Comparison of ENCODE assay signal across 29 cellular contexts in genomic region chr12:668092-668481, GRCh38. TPM values are rescaled to one million over a fixed set of nuclear protein-coding genes. Genes with fewer than 3 reads are reported as not detected.
DNase-seq lines count a peak whose midpoint lies in the region; ATAC-seq, FAIRE-seq and TF ChIP-seq lines count a peak whose summit lies in the region.
"Had no signal": no experiment of that assay in that cellular context is flagged by ENCODE, and none has a peak within 500 bp of the region (broad histone marks: within the 10 kb centered on the region; RNA-seq: fewer than 3 reads in every experiment).

No MANE protein-coding gene starts in this region.

- intact Hi-C loops in activated CD4-positive, alpha-beta T cell treated with anti-CD3 and anti-CD28 coated beads, Interleukin-2, amount 10 ng/mL, durations not matched to agents 24 days and 14 days (cut with micrococcal nuclease), result loop anchor here (10.0 kb wide), 1 partner anchor 53 kb away; no protein-coding TSS in a partner anchor

- peaks cover 2% of the 10 kb centered on the region for H3K4me1 ChIP-seq in mesendoderm (ENCODE audit: control insufficient read depth, low read depth, low read length)
- H3K4me1 ChIP-seq: uterus had no signal

- no peak overlapping the region for H3K18ac ChIP-seq in mesendoderm (ENCODE audit: low read length)

- no peak overlapping the region for H2AK5ac ChIP-seq in mesendoderm (ENCODE audit: low read length)

- H3K4me1 Mint-ChIP-seq in activated CD4-positive, alpha-beta T cell treated with anti-CD3 and anti-CD28 coated beads, Interleukin-2, amount 10 ng/mL, durations not matched to agents 24 days and 14 days, result peaks cover 71% of the 10 kb centered on the region
- peaks cover 69% of the 10 kb centered on the region for H3K4me1 Mint-ChIP-seq in activated CD4-positive, alpha-beta T cell treated with anti-CD3 and anti-CD28 coated beads, Interleukin-2, amount 10 ng/mL, durations not matched to agents 7 days and 5 days
- peaks cover 23% of the 10 kb centered on the region for H3K4me1 Mint-ChIP-seq in WTC11

- no peak for DNase-seq in activated CD4-positive, alpha-beta T cell treated with anti-CD3 and anti-CD28 coated beads, Interleukin-2, amount 10 ng/mL, durations not matched to agents 24 days and 14 days
- DNase-seq in activated CD4-positive, alpha-beta T cell treated with anti-CD3 and anti-CD28 coated beads, Interleukin-2, amount 10 ng/mL, durations not matched to agents 7 days and 5 days, result no peak
- DNase-seq in GM12891 (ENCODE audit: insufficient read length, low spot score) (no peak), WTC11 (ENCODE audit: low spot score) (no peak), mesendoderm (no peak), DMS53 treated with DMSO at 0.1 percent for 48 hours (lab: John Stamatoyannopoulos, UW; ENCODE audit: unreplicated experiment) (no peak)
- DNase-seq in stimulated activated CD4-positive, alpha-beta T cell treated with anti-CD3 and anti-CD28 coated beads, Interleukin-15, amount 100 ng/mL, for 24 hours, result no peak
- DNase-seq: 8988T; activated CD4-positive, alpha-beta T cell treated with anti-CD3 and anti-CD28 coated beads for 48 hours; activated effector memory CD4-positive, alpha-beta T cell treated with Interleukin-2 at 50 U/mL for 16 hours; central memory CD4-positive, alpha-beta T cell; dermis blood vessel endothelial cell; DMS153; gastrocnemius medialis; H9; KG1; NCI-H1417 treated with DMSO at 0.1 percent for 48 hours; NCI-H2107; NCI-H446; NCI-H82; right cardiac atrium; SK-N-SH; stimulated activated CD4-positive, alpha-beta T cell treated with anti-CD3 and anti-CD28 coated beads, Interleukin-4, amount 100 ng/mL, for 1 hour; uterus had no signal

- H3K27ac Mint-ChIP-seq in activated CD4-positive, alpha-beta T cell treated with anti-CD3 and anti-CD28 coated beads, Interleukin-2, amount 10 ng/mL, durations not matched to agents 24 days and 14 days, result peak overlapping the region; percentile 60
- no peak overlapping the region for H3K27ac Mint-ChIP-seq in activated CD4-positive, alpha-beta T cell treated with anti-CD3 and anti-CD28 coated beads, Interleukin-2, amount 10 ng/mL, durations not matched to agents 7 days and 5 days
- H3K27ac Mint-ChIP-seq in WTC11, result no peak overlapping the region

- no peak overlapping the region for H3K23ac ChIP-seq in mesendoderm (ENCODE audit: low read length)

- no peak overlapping the region for H2BK120ac ChIP-seq in mesendoderm (ENCODE audit: low read depth, low read length)

- no CpG with 5 or more reads among the region's 1 CpG for WGBS in mesendoderm (ENCODE audit: extremely low coverage, insufficient coverage, low lambda C conversion rate)

- H3K4me3 Mint-ChIP-seq in activated CD4-positive, alpha-beta T cell treated with anti-CD3 and anti-CD28 coated beads, Interleukin-2, amount 10 ng/mL, durations not matched to agents 24 days and 14 days, result no peak overlapping the region
- no peak overlapping the region for H3K4me3 Mint-ChIP-seq in activated CD4-positive, alpha-beta T cell treated with anti-CD3 and anti-CD28 coated beads, Interleukin-2, amount 10 ng/mL, durations not matched to agents 7 days and 5 days
- no peak overlapping the region for H3K4me3 Mint-ChIP-seq in WTC11
- H3K4me3 Mint-ChIP-seq: H9 had no signal

- no peak for TF ChIP-seq CTCF in WTC11 (IDR thresholded peaks at IDR 0.05)

- no peak for TF ChIP-seq POLR2A in GM12891 (IDR thresholded peaks at IDR 0.05; ENCODE audit: low read depth, low read length)

- no peak overlapping the region for H3K9ac ChIP-seq in mesendoderm (ENCODE audit: low read length)
- H3K9ac ChIP-seq: SK-N-SH had no signal

- peaks cover 5% of the 10 kb centered on the region for H3K36me3 Mint-ChIP-seq in activated CD4-positive, alpha-beta T cell treated with anti-CD3 and anti-CD28 coated beads, Interleukin-2, amount 10 ng/mL, durations not matched to agents 24 days and 14 days (ENCODE audit: low read depth)
- H3K36me3 Mint-ChIP-seq in activated CD4-positive, alpha-beta T cell treated with anti-CD3 and anti-CD28 coated beads, Interleukin-2, amount 10 ng/mL, durations not matched to agents 7 days and 5 days (ENCODE audit: low read depth), result no peaks in the 10 kb centered on the region
- H3K36me3 Mint-ChIP-seq in WTC11, result no peaks in the 10 kb centered on the region

- no peak overlapping the region for H3K4me2 ChIP-seq in mesendoderm (ENCODE audit: low read length)
- H3K4me2 ChIP-seq: SK-N-SH had no signal

- POLR2A ChIA-PET in activated CD4-positive, alpha-beta T cell treated with anti-CD3 and anti-CD28 coated beads, Interleukin-2, amount 10 ng/mL, durations not matched to agents 7 days and 5 days (lab: Charles Lee), result no interaction called here
- POLR2A ChIA-PET in WTC11 (lab: Charles Lee), result interaction anchor here (0.8 to 1.9 kb wide), 2 partner anchors 14 to 83 kb away, joined by 9 to 11 read pairs; partner anchors contain the start of gene WNK1

- H3K79me1 ChIP-seq in mesendoderm (ENCODE audit: low read length), result no peaks in the 10 kb centered on the region

- H3K4ac ChIP-seq in mesendoderm (ENCODE audit: low read depth, low read length), result no peak overlapping the region

- H3K27me3 ChIP-seq in mesendoderm (ENCODE audit: insufficient read depth, low read length, poor library complexity), result no peaks in the 10 kb centered on the region
- H3K27me3 ChIP-seq: gastrocnemius medialis, uterus had no signal

- H3K79me2 ChIP-seq in mesendoderm (ENCODE audit: control insufficient read depth, insufficient read depth, low read length), result no peaks in the 10 kb centered on the region

- CTCF ChIA-PET in activated CD4-positive, alpha-beta T cell treated with anti-CD3 and anti-CD28 coated beads, Interleukin-2, amount 10 ng/mL, durations not matched to agents 7 days and 5 days (lab: Charles Lee), result interaction anchor here (0.7 to 2.9 kb wide), 11 partner anchors 9 to 281 kb away, joined by 3 to 11 read pairs (median 4); partner anchors contain the start of genes RAD52 and WNK1
- CTCF ChIA-PET in WTC11 (lab: Charles Lee), result interaction anchor here (0.6 to 4.2 kb wide), 10 partner anchors 9 to 281 kb away, joined by 3 to 41 read pairs (median 6); partner anchors contain the start of genes RAD52 and WNK1

- H2BK15ac ChIP-seq in mesendoderm (replicated peaks; ENCODE audit: low read depth), result no peak overlapping the region

- no peaks in the 10 kb centered on the region for H3K9me3 Mint-ChIP-seq in activated CD4-positive, alpha-beta T cell treated with anti-CD3 and anti-CD28 coated beads, Interleukin-2, amount 10 ng/mL, durations not matched to agents 24 days and 14 days
- H3K9me3 Mint-ChIP-seq in activated CD4-positive, alpha-beta T cell treated with anti-CD3 and anti-CD28 coated beads, Interleukin-2, amount 10 ng/mL, durations not matched to agents 7 days and 5 days, result no peaks in the 10 kb centered on the region
- no peaks in the 10 kb centered on the region for H3K9me3 Mint-ChIP-seq in WTC11
- H3K9me3 Mint-ChIP-seq: H9 had no signal

- no peaks in the 10 kb centered on the region for H3K27me3 Mint-ChIP-seq in activated CD4-positive, alpha-beta T cell treated with anti-CD3 and anti-CD28 coated beads, Interleukin-2, amount 10 ng/mL, durations not matched to agents 24 days and 14 days
- no peaks in the 10 kb centered on the region for H3K27me3 Mint-ChIP-seq in activated CD4-positive, alpha-beta T cell treated with anti-CD3 and anti-CD28 coated beads, Interleukin-2, amount 10 ng/mL, durations not matched to agents 7 days and 5 days
- H3K27me3 Mint-ChIP-seq in WTC11 (ENCODE audit: low read depth), result no peaks in the 10 kb centered on the region; the same call in 1 of the 2 replicates

- peak; percentile 16; the same call in 1 of the 2 replicates for ATAC-seq in WTC11
- ATAC-seq in HG03521 (IDR thresholded peaks at IDR 0.05; ENCODE audit: unreplicated experiment), result no peak
- ATAC-seq: gastrocnemius medialis, right cardiac atrium had no signal

- H3K36me3 ChIP-seq in mesendoderm (ENCODE audit: control insufficient read depth, insufficient read depth, low read length), result no peaks in the 10 kb centered on the region
- H3K36me3 ChIP-seq: gastrocnemius medialis, thoracic aorta, uterus had no signal

- H3K27ac ChIP-seq in mesendoderm (ENCODE audit: low read depth, low read length), result no peak overlapping the region
- H3K27ac ChIP-seq: gastrocnemius medialis, thoracic aorta, uterus had no signal

- H4K8ac ChIP-seq in mesendoderm (ENCODE audit: low read depth, low read length), result no peak overlapping the region

- H4K5ac ChIP-seq in mesendoderm (ENCODE audit: low read length), result no peak overlapping the region

- H3K56ac ChIP-seq in mesendoderm (ENCODE audit: low read length), result peak overlapping the region; percentile 20

- peak; percentile 28 for FAIRE-seq in GM12891 (lab: Jason Lieb, UNC)
- FAIRE-seq: endometrium, HTR-8/SVneo had no signal

- H2BK5ac ChIP-seq in mesendoderm (ENCODE audit: low read length), result no peak overlapping the region

- H3K4me3 ChIP-seq in mesendoderm (ENCODE audit: low read length), result no peak overlapping the region
- H3K4me3 ChIP-seq: gastrocnemius medialis, lung, thoracic aorta, uterus had no signal

TF ChIP-seq in GM12891, 5 proteins besides CTCF, POLR2A, EP300 and RAD21:
- no peak for TF ChIP-seq TAF1 (IDR thresholded peaks at IDR 0.05; ENCODE audit: low read depth, low read length)
- peak; percentile 62; the same call in 1 of the 2 replicates for TF ChIP-seq SPI1 (IDR thresholded peaks at IDR 0.05; ENCODE audit: low read depth, low read length)

TF ChIP-seq in WTC11, 78 proteins besides CTCF, POLR2A, EP300 and RAD21 (continues in another document):
- no peak for TF ChIP-seq NR3C1 (CRISPR knock-in tag; conservative IDR thresholded peaks at IDR 0.05; ENCODE audit: low read depth)

RNA-seq across cellular contexts. Expression of gene NINJ2, which starts 4.8 kb away (rescaled TPM):
- total RNA-seq in activated CD4-positive, alpha-beta T cell treated with anti-CD3 and anti-CD28 coated beads, Interleukin-2, amount 10 ng/mL, durations not matched to agents 24 days and 14 days, result 4.8 and 5.5 TPM in 2 replicates
- 1 to 10 TPM; 6.7 to 7.4 TPM for total RNA-seq in activated CD4-positive, alpha-beta T cell treated with anti-CD3 and anti-CD28 coated beads, Interleukin-2, amount 10 ng/mL, durations not matched to agents 7 days and 5 days
- polyA plus RNA-seq in GM12891 (2012; ENCODE audit: low read depth, missing spikeins), result 15.5 TPM
- 0.41 to 0.73 TPM (median 0.42 TPM) in 3 replicates for total RNA-seq in WTC11 (2021)
- 0.38 TPM for polyA plus RNA-seq in mesendoderm (2013, experiment 1 of 2)
- 0.35 TPM for polyA plus RNA-seq in mesendoderm (2013, experiment 2 of 2)
